In genomic region chrX:110021180-110022022, GRCh38 we compare ENCODE assay signal across 11 cellular contexts. TPM values are rescaled to one million over a fixed set of nuclear protein-coding genes. Genes with fewer than 3 reads are reported as not detected.
DNase-seq lines count a peak whose midpoint lies in the region; ATAC-seq and TF ChIP-seq lines count a peak whose summit lies in the region.
"Had no signal": no experiment of that assay in that cellular context is flagged by ENCODE, and none has a peak within 500 bp of the region (broad histone marks: within the 10 kb centered on the region; RNA-seq: fewer than 3 reads in every experiment).

No MANE protein-coding gene starts in this region.

- no peak for DNase-seq in Right ventricle myocardium inferior (ENCODE audit: missing footprints)
- no peak for DNase-seq in cardiac septum (ENCODE audit: low spot score)
- DNase-seq in astrocyte of the cerebellum (ENCODE audit: low read depth) = peak; percentile 42
- peak; percentile 81 for DNase-seq in iris pigment epithelial cell (ENCODE audit: low read depth)
- no peak for DNase-seq in stimulated activated CD4-positive, alpha-beta T cell treated with anti-CD3 and anti-CD28 coated beads, Interleukin-4, amount 100 ng/mL, for 4 hours
- no peak for DNase-seq in activated T-cell treated with anti-CD3 and anti-CD28 coated beads for 4 hours
- DNase-seq: activated CD8-positive, alpha-beta memory T cell treated with anti-CD3 and anti-CD28 coated beads, Interleukin-2, amount 50 U/mL, for 4 hours; stimulated activated naive CD8-positive, alpha-beta T cell treated with anti-CD3 and anti-CD28 coated beads, Interleukin-15, Interleukin-2, amounts not matched to agents 100 U/mL and 50 U/mL, for 24 hours; T1000 had no signal

- TF ChIP-seq CTCF in astrocyte of the cerebellum (IDR thresholded peaks at IDR 0.05; ENCODE audit: low read depth, low read length, missing control alignments) = no peak

- in situ Hi-C loops in astrocyte of the cerebellum (cut with HindIII; ENCODE audit: low sequenced_read_pairs) = no loop called here

- ATAC-seq in Right ventricle myocardium inferior (peak; percentile 79), HG03432 (IDR thresholded peaks at IDR 0.05; ENCODE audit: unreplicated experiment) (no peak), GM19351 (IDR thresholded peaks at IDR 0.05; ENCODE audit: unreplicated experiment) (no peak)
- ATAC-seq: stimulated activated naive CD8-positive, alpha-beta T cell treated with anti-CD3 and anti-CD28 coated beads, Interleukin-15, Interleukin-2, amounts not matched to agents 100 U/mL and 50 U/mL, for 24 hours had no signal

- intact Hi-C loops in Right ventricle myocardium inferior (cut with DNase I) (no loop called here), cardiac septum (cut with DNase I) (no loop called here)

- H3K4me3 ChIP-seq in astrocyte of the cerebellum (ENCODE audit: low read depth, low read length) = no peak overlapping the region

RNA-seq across cellular contexts. Expression of gene TMEM164, which starts 18.5 kb away (rescaled TPM):
- total RNA-seq in Right ventricle myocardium inferior (53.6 TPM), cardiac septum (39.9 TPM)

Comparison
In these comparisons a context has a peak if more than half of its experiments do, and no peak if none do; other contexts are left out.
1. DNase-seq: peak in astrocyte of the cerebellum (single experiment) and iris pigment epithelial cell (single experiment); none in Right ventricle myocardium inferior (single experiment), cardiac septum (single experiment), stimulated activated CD4-positive, alpha-beta T cell treated with anti-CD3 and anti-CD28 coated beads, Interleukin-4, amount 100 ng/mL, for 4 hours (0 of 2) and activated T-cell treated with anti-CD3 and anti-CD28 coated beads for 4 hours (single experiment).